Comparison of ENCODE assay signal across 17 cellular contexts in the genomic region with DNA sequence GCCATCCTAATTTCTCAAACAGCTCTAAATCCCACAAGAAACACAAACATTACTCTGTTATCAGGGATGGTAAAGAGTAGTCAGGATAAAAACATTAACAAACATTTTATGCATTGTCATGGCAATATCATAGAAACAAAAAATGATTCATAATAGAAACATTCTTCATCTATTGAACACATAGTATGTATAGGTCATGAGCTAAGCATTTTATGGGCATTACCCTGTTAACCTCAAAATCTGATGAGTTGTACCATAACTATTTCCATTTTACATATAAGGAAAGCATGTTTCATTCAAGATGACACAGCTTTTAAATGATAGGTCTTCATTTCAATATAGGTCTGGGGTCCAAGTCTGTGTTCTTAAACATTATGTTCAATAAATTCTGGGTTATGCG.
DNase-seq lines count a peak whose midpoint lies in the region; ATAC-seq and TF ChIP-seq lines count a peak whose summit lies in the region.
"Had no signal": no experiment of that assay in that cellular context is flagged by ENCODE, and none has a peak within 500 bp of the region (broad histone marks: within the 10 kb centered on the region; RNA-seq: fewer than 3 reads in every experiment).

No MANE protein-coding gene starts in this region.

- H3K4me3 ChIP-seq in GM23338, result no peak overlapping the region
- H3K4me3 ChIP-seq in psoas muscle, result no peak overlapping the region
- H3K4me3 ChIP-seq: adrenal gland, spleen, vagina had no signal

- H3K27me3 Mint-ChIP-seq in endothelial cell (ENCODE audit: unreplicated experiment) (no peaks in the 10 kb centered on the region), GM23338 (ENCODE audit: insufficient read depth, low read depth, poor library complexity) (peaks cover 3% of the 10 kb centered on the region)
- H3K27me3 Mint-ChIP-seq: T-helper 17 cell had no signal

- ATAC-seq in GM23338 (no peak), psoas muscle (no peak), HG02678 (IDR thresholded peaks at IDR 0.05; ENCODE audit: unreplicated experiment) (no peak)
- ATAC-seq: HepG2, T-helper 17 cell had no signal

- H3K9me3 ChIP-seq in psoas muscle, result peaks cover 10% of the 10 kb centered on the region

- TF ChIP-seq CTCF in endothelial cell (IDR thresholded peaks at IDR 0.05; ENCODE audit: unreplicated experiment) (no peak), GM23338 (conservative IDR thresholded peaks at IDR 0.05; ENCODE audit: low read depth in 2 of 2) (no peak), psoas muscle (IDR thresholded peaks at IDR 0.05) (no peak)

- H3K36me3 ChIP-seq in GM23338 (ENCODE audit: insufficient read depth), result no peaks in the 10 kb centered on the region; the same call in 1 of the 2 replicates
- no peaks in the 10 kb centered on the region for H3K36me3 ChIP-seq in psoas muscle (ENCODE audit: insufficient read depth in 1 of 2, low read depth in 1 of 2)
- H3K36me3 ChIP-seq: adrenal gland, spleen, vagina had no signal

- H3K4me2 ChIP-seq in GM23338, result no peak overlapping the region

- H3K79me2 ChIP-seq in GM23338 (replicated peaks; ENCODE audit: insufficient read depth), result no peaks in the 10 kb centered on the region

- TF ChIP-seq EP300 in Ishikawa (IDR thresholded peaks at IDR 0.05; ENCODE audit: borderline replicate concordance), result peak; percentile 59; the same call in 1 of the 2 replicates

- H3K9me2 ChIP-seq in GM23338 (ENCODE audit: insufficient read depth), result peaks cover 9% of the 10 kb centered on the region; the same call in 1 of the 2 replicates

- no peaks in the 10 kb centered on the region for H3K36me3 Mint-ChIP-seq in endothelial cell (ENCODE audit: low read depth, unreplicated experiment)
- peaks cover 17% of the 10 kb centered on the region for H3K36me3 Mint-ChIP-seq in GM23338 (ENCODE audit: low read depth)

- intact Hi-C loops in psoas muscle (cut with DNase I), result no loop called here

- H3K4me1 ChIP-seq in GM23338 (ENCODE audit: insufficient read depth), result peaks cover 7% of the 10 kb centered on the region; the same call in 1 of the 2 replicates
- no peaks in the 10 kb centered on the region for H3K4me1 ChIP-seq in psoas muscle
- H3K4me1 ChIP-seq: spleen had no signal

- H3F3A ChIP-seq in GM23338 (replicated peaks; ENCODE audit: low read depth), result no peaks in the 10 kb centered on the region

- peak; percentile 38 for DNase-seq in ACHN
- peak; percentile 58 for DNase-seq in amniotic stem cell (lab: John Stamatoyannopoulos, UW)
- DNase-seq in fibroblast of the conjunctiva (ENCODE audit: low read depth), result peak; percentile 50
- no peak for DNase-seq in endothelial cell (ENCODE audit: low spot score)
- no peak for DNase-seq in GM23338 (ENCODE audit: low spot score)
- DNase-seq in psoas muscle, result no peak
- DNase-seq: activated T-cell treated with anti-CD3 and anti-CD28 coated beads, Interleukin-2, amount 50 U/mL, for 48 hours; adrenal gland; NCI-H1417 treated with DMSO at 0.1 percent for 48 hours; NCI-H510A; occipital lobe; spleen; T-helper 17 cell had no signal

- H3K4me3 Mint-ChIP-seq in endothelial cell (ENCODE audit: unreplicated experiment) (no peak overlapping the region), GM23338 (no peak overlapping the region)
- H3K4me3 Mint-ChIP-seq: T-helper 17 cell had no signal

- H3K9me3 Mint-ChIP-seq in endothelial cell (ENCODE audit: unreplicated experiment), result peaks cover 5% of the 10 kb centered on the region
- peaks cover 19% of the 10 kb centered on the region for H3K9me3 Mint-ChIP-seq in GM23338

- in situ Hi-C loops in ACHN (cut with HindIII; ENCODE audit: low pct_ligation_motif_present, low pct_unique_long_range_greater_than_20kb, low sequenced_read_pairs), result no loop called here

- TF ChIP-seq RAD21 in Ishikawa (IDR thresholded peaks at IDR 0.05; ENCODE audit: low read depth), result no peak

- no peak overlapping the region for H3K27ac ChIP-seq in GM23338 (ENCODE audit: low read depth)
- no peak overlapping the region for H3K27ac ChIP-seq in psoas muscle
- H3K27ac ChIP-seq: adrenal gland, spleen, vagina had no signal

- H3K27me3 ChIP-seq in GM23338 (ENCODE audit: insufficient read depth) (no peaks in the 10 kb centered on the region), psoas muscle (ENCODE audit: insufficient read depth in 3 of 3, low read length in 2 of 3) (no peaks in the 10 kb centered on the region)
- H3K27me3 ChIP-seq: adrenal gland, spleen, vagina had no signal

- WGBS in psoas muscle, 3 donors, result 95 to 100% (median 98%) methylated on average over 1 of the region's 1 CpG

- no peaks in the 10 kb centered on the region for H4K20me1 ChIP-seq in GM23338 (replicated peaks; ENCODE audit: insufficient read depth)

- no peak overlapping the region for H3K27ac Mint-ChIP-seq in endothelial cell (ENCODE audit: unreplicated experiment)
- no peak overlapping the region for H3K27ac Mint-ChIP-seq in GM23338
- H3K27ac Mint-ChIP-seq: T-helper 17 cell had no signal

- H2AFZ ChIP-seq in GM23338, result no peak overlapping the region

- H3K4me1 Mint-ChIP-seq in endothelial cell (ENCODE audit: unreplicated experiment), result no peaks in the 10 kb centered on the region
- H3K4me1 Mint-ChIP-seq in GM23338, result 0 out of 3 replicates have a peak, but pooled peaks cover 4% of the 10 kb centered on the region
- H3K4me1 Mint-ChIP-seq: T-helper 17 cell had no signal

TF ChIP-seq in Ishikawa, 13 proteins besides CTCF, POLR2A, EP300 and RAD21:
- TF ChIP-seq FOXM1 (IDR thresholded peaks at IDR 0.05; ENCODE audit: borderline replicate concordance, low read depth), result no peak
- no peak for TF ChIP-seq NFIC (IDR thresholded peaks at IDR 0.05)
- TF ChIP-seq TEAD4 (IDR thresholded peaks at IDR 0.05), result peak; percentile 50; the same call in 1 of the 2 replicates
- TF ChIP-seq CREB1 (IDR thresholded peaks at IDR 0.05; ENCODE audit: low read depth), result no peak
- TF ChIP-seq TCF12 (IDR thresholded peaks at IDR 0.05; ENCODE audit: low read depth), result no peak
- TF ChIP-seq TAF1 (IDR thresholded peaks at IDR 0.05; ENCODE audit: low read depth), result no peak
- TF ChIP-seq, protein P1, sequence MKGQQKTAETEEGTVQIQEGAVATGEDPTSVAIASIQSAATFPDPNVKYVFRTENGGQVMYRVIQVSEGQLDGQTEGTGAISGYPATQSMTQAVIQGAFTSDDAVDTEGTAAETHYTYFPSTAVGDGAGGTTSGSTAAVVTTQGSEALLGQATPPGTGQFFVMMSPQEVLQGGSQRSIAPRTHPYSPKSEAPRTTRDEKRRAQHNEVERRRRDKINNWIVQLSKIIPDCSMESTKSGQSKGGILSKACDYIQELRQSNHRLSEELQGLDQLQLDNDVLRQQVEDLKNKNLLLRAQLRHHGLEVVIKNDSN (IDR thresholded peaks at IDR 0.05), result no peak
- TF ChIP-seq ZBTB7A (IDR thresholded peaks at IDR 0.05; ENCODE audit: low read depth), result no peak

TF ChIP-seq in GM23338, 12 proteins besides CTCF, POLR2A, EP300 and RAD21:
- no peak for TF ChIP-seq STAT1 (IDR thresholded peaks at IDR 0.05; ENCODE audit: unreplicated experiment)
- TF ChIP-seq ZNF331 (CRISPR knock-in tag; IDR thresholded peaks at IDR 0.05; ENCODE audit: low read depth), result no peak
- no peak for TF ChIP-seq CREB1 (CRISPR knock-in tag; IDR thresholded peaks at IDR 0.05; ENCODE audit: low read depth)
- TF ChIP-seq POLR2AphosphoS5 (IDR thresholded peaks at IDR 0.05; ENCODE audit: low read depth), result no peak
- TF ChIP-seq, protein P2, sequence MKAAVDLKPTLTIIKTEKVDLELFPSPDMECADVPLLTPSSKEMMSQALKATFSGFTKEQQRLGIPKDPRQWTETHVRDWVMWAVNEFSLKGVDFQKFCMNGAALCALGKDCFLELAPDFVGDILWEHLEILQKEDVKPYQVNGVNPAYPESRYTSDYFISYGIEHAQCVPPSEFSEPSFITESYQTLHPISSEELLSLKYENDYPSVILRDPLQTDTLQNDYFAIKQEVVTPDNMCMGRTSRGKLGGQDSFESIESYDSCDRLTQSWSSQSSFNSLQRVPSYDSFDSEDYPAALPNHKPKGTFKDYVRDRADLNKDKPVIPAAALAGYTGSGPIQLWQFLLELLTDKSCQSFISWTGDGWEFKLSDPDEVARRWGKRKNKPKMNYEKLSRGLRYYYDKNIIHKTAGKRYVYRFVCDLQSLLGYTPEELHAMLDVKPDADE (IDR thresholded peaks at IDR 0.05), result no peak
- no peak for TF ChIP-seq EZH2phosphoT487 (IDR thresholded peaks at IDR 0.05; ENCODE audit: unreplicated experiment)
- TF ChIP-seq ZNF114 (CRISPR knock-in tag; IDR thresholded peaks at IDR 0.05), result no peak
- TF ChIP-seq EZH2 (IDR thresholded peaks at IDR 0.05; ENCODE audit: low read depth, unreplicated experiment), result no peak
- TF ChIP-seq, protein P3, sequence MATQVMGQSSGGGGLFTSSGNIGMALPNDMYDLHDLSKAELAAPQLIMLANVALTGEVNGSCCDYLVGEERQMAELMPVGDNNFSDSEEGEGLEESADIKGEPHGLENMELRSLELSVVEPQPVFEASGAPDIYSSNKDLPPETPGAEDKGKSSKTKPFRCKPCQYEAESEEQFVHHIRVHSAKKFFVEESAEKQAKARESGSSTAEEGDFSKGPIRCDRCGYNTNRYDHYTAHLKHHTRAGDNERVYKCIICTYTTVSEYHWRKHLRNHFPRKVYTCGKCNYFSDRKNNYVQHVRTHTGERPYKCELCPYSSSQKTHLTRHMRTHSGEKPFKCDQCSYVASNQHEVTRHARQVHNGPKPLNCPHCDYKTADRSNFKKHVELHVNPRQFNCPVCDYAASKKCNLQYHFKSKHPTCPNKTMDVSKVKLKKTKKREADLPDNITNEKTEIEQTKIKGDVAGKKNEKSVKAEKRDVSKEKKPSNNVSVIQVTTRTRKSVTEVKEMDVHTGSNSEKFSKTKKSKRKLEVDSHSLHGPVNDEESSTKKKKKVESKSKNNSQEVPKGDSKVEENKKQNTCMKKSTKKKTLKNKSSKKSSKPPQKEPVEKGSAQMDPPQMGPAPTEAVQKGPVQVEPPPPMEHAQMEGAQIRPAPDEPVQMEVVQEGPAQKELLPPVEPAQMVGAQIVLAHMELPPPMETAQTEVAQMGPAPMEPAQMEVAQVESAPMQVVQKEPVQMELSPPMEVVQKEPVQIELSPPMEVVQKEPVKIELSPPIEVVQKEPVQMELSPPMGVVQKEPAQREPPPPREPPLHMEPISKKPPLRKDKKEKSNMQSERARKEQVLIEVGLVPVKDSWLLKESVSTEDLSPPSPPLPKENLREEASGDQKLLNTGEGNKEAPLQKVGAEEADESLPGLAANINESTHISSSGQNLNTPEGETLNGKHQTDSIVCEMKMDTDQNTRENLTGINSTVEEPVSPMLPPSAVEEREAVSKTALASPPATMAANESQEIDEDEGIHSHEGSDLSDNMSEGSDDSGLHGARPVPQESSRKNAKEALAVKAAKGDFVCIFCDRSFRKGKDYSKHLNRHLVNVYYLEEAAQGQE (IDR thresholded peaks at IDR 0.05; ENCODE audit: unreplicated experiment), result no peak
- no peak for TF ChIP-seq NANOG (IDR thresholded peaks at IDR 0.05; ENCODE audit: borderline replicate concordance)

Comparison
In these comparisons a context has a peak if more than half of its experiments do, and no peak if none do; other contexts are left out.
1. DNase-seq: peak in ACHN (single experiment), amniotic stem cell (single experiment) and fibroblast of the conjunctiva (single experiment); none in endothelial cell (single experiment), GM23338 (single experiment) and psoas muscle (0 of 2).